Comparison of ENCODE assay signal across 15 cellular contexts in the genomic region with DNA sequence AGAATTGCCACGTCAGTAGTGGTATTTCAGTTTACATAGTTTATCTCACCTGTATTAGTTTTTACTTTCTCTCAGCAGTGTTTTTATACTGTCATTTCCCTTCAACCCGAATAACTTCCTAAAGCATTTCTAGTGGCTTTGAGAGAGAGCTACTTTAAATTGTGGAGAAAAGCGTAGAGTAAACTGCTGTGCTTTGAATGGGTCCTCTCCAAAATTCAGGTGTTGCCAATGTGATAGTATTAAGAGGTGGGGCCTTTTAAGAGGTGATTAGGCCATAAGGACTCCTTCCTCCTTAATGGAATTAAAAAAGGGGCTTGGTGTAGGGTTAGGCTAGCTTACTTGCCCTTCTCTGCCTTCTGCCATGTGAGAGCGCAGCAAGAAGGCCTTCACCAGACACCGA.
A peak's percentile ranks its signal among the peaks of the same experiment; 100 is the strongest.
DNase-seq lines count a peak whose midpoint lies in the region; ATAC-seq and TF ChIP-seq lines count a peak whose summit lies in the region.
"Had no signal": no experiment of that assay in that cellular context is flagged by ENCODE, and none has a peak within 500 bp of the region (broad histone marks: within the 10 kb centered on the region; RNA-seq: fewer than 3 reads in every experiment).

No MANE protein-coding gene starts in this region.

- no peaks in the 10 kb centered on the region for H3K4me1 Mint-ChIP-seq in H9
- no peaks in the 10 kb centered on the region for H3K4me1 Mint-ChIP-seq in activated CD8-positive, alpha-beta T cell treated with anti-CD3 and anti-CD28 coated beads, Interleukin-2, amount 10 ng/mL, durations not matched to agents 7 days and 5 days (ENCODE audit: low read depth)

- H2BK120ac ChIP-seq in H9 (ENCODE audit: low read depth, low read length, poor library complexity, severe bottlenecking), result no peak overlapping the region
- H2BK120ac ChIP-seq in mesendoderm (ENCODE audit: low read depth, low read length), result no peak overlapping the region

- no peak overlapping the region for H3K4me3 Mint-ChIP-seq in H9
- H3K4me3 Mint-ChIP-seq in activated CD8-positive, alpha-beta T cell treated with anti-CD3 and anti-CD28 coated beads, Interleukin-2, amount 10 ng/mL, durations not matched to agents 7 days and 5 days, result no peak overlapping the region
- H3K4me3 Mint-ChIP-seq: CD8-positive, alpha-beta T cell had no signal

- no peak overlapping the region for H3K27ac ChIP-seq in H9 (ENCODE audit: insufficient read length, low read depth, low read length)
- H3K27ac ChIP-seq in OCI-LY7 (ENCODE audit: low read depth, low read length, poor library complexity, severe bottlenecking), result peak overlapping the region; percentile 37
- no peak overlapping the region for H3K27ac ChIP-seq in mesendoderm (ENCODE audit: low read depth, low read length)
- H3K27ac ChIP-seq in upper lobe of right lung, result no peak overlapping the region
- H3K27ac ChIP-seq in dorsolateral prefrontal cortex, result no peak overlapping the region
- H3K27ac ChIP-seq: BLaER1 treated with 17β-estradiol and CSF1 and Interleukin-3, amounts not matched to agents 10 nM and 100 nM; GM23248 had no signal

- POLR2A ChIA-PET in OCI-LY7 (lab: Charles Lee), result interaction anchor here (0.6 to 1.2 kb wide), 6 partner anchors 9 to 156 kb away, joined by 3 to 8 read pairs (median 3); no protein-coding TSS in a partner anchor
- POLR2A ChIA-PET in activated CD8-positive, alpha-beta T cell treated with anti-CD3 and anti-CD28 coated beads, Interleukin-2, amount 10 ng/mL, durations not matched to agents 7 days and 5 days (lab: Charles Lee), result interaction anchor here (0.7 kb wide), 1 partner anchor 62 kb away, joined by 4 read pairs; no protein-coding TSS in a partner anchor

- H3K36me3 ChIP-seq in OCI-LY7 (ENCODE audit: insufficient read depth, low read length), result peaks cover 45% of the 10 kb centered on the region
- no peaks in the 10 kb centered on the region for H3K36me3 ChIP-seq in mesendoderm (ENCODE audit: control insufficient read depth, insufficient read depth, low read length)
- no peaks in the 10 kb centered on the region for H3K36me3 ChIP-seq in upper lobe of right lung

- H3K9me3 ChIP-seq in H9 (ENCODE audit: control insufficient read depth, low read depth, low read length) (no peaks in the 10 kb centered on the region), OCI-LY7 (ENCODE audit: low read length) (0 out of 2 replicates have a peak, but pooled peaks cover 5% of the 10 kb centered on the region), upper lobe of right lung (no peaks in the 10 kb centered on the region)

- H3K56ac ChIP-seq in H9 (ENCODE audit: insufficient read length, low read depth, low read length) (no peak overlapping the region), mesendoderm (ENCODE audit: low read length) (no peak overlapping the region)

- no peak overlapping the region for H3K14ac ChIP-seq in H9 (ENCODE audit: insufficient read depth, low read length)

- H3K4me2 ChIP-seq in H9 (ENCODE audit: insufficient read depth, insufficient read length, low read length) (no peak overlapping the region), OCI-LY7 (ENCODE audit: low read length) (0 out of 2 replicates have a peak overlapping the region, but pooled peaks have one; percentile 18), mesendoderm (ENCODE audit: low read length) (no peak overlapping the region)
- H3K4me2 ChIP-seq: BLaER1 treated with 17β-estradiol and CSF1 and Interleukin-3, amounts not matched to agents 10 nM and 100 nM had no signal

- H3K79me1 ChIP-seq in H9 (ENCODE audit: insufficient read depth, low read depth, low read length, poor library complexity, severe bottlenecking) (peaks cover 3% of the 10 kb centered on the region), mesendoderm (ENCODE audit: low read length) (no peaks in the 10 kb centered on the region)

- no peak overlapping the region for H2BK12ac ChIP-seq in H9 (ENCODE audit: insufficient read length, low read depth, low read length)

- H4K8ac ChIP-seq in H9 (replicated peaks; ENCODE audit: insufficient read length, low read depth, low read length) (no peak overlapping the region), mesendoderm (ENCODE audit: low read depth, low read length) (no peak overlapping the region)

- DNase-seq in H9 (no peak), OCI-LY7 (ENCODE audit: low spot score) (no peak), mesendoderm (no peak), upper lobe of right lung (no peak), dorsolateral prefrontal cortex (no peak), NCI-H1417 (lab: John Stamatoyannopoulos, UW) (no peak)
- no peak for DNase-seq in activated CD8-positive, alpha-beta T cell treated with anti-CD3 and anti-CD28 coated beads, Interleukin-2, amount 10 ng/mL, durations not matched to agents 7 days and 5 days
- DNase-seq: 8988T; Calu3; CD8-positive, alpha-beta T cell; DMS79 treated with DMSO at 0.1 percent for 48 hours; GM23248; HCEC 1CT had no signal

- H3K23ac ChIP-seq in H9 (ENCODE audit: insufficient read length, low read depth, low read length) (no peak overlapping the region), mesendoderm (ENCODE audit: low read length) (no peak overlapping the region)

- no peak overlapping the region for H4K5ac ChIP-seq in H9 (ENCODE audit: insufficient read length, low read depth, low read length)
- no peak overlapping the region for H4K5ac ChIP-seq in mesendoderm (ENCODE audit: low read length)

- peaks cover 0 to 6% of the 10 kb centered on the region in 2 experiments; a peak in 2 of 5 replicates for H3K9me3 Mint-ChIP-seq in H9
- H3K9me3 Mint-ChIP-seq in activated CD8-positive, alpha-beta T cell treated with anti-CD3 and anti-CD28 coated beads, Interleukin-2, amount 10 ng/mL, durations not matched to agents 7 days and 5 days (ENCODE audit: insufficient read depth), result no peaks in the 10 kb centered on the region

- H3K4me3 ChIP-seq in OCI-LY7 (ENCODE audit: low read depth, low read length, poor library complexity, severe bottlenecking), result no peak overlapping the region
- H3K4me3 ChIP-seq in mesendoderm (ENCODE audit: low read length), result no peak overlapping the region
- no peak overlapping the region for H3K4me3 ChIP-seq in upper lobe of right lung
- no peak overlapping the region for H3K4me3 ChIP-seq in dorsolateral prefrontal cortex
- H3K4me3 ChIP-seq: BLaER1 treated with 17β-estradiol and CSF1 and Interleukin-3, amounts not matched to agents 10 nM and 100 nM; GM12878; GM23248 had no signal

- H3K18ac ChIP-seq in H9 (ENCODE audit: insufficient read length, low read depth, low read length), result no peak overlapping the region
- no peak overlapping the region for H3K18ac ChIP-seq in mesendoderm (ENCODE audit: low read length)

- H3K23me2 ChIP-seq in H9 (ENCODE audit: insufficient read length, low read depth, low read length, poor library complexity, severe bottlenecking), result no peaks in the 10 kb centered on the region

- H3K36me3 Mint-ChIP-seq in H9 (ENCODE audit: insufficient read depth in 1 of 3, low read depth in 3 of 3), result peaks cover 12 to 33% (median 21%) of the 10 kb centered on the region in 3 experiments; a peak in 6 of 7 replicates
- peaks cover 25% of the 10 kb centered on the region for H3K36me3 Mint-ChIP-seq in activated CD8-positive, alpha-beta T cell treated with anti-CD3 and anti-CD28 coated beads, Interleukin-2, amount 10 ng/mL, durations not matched to agents 7 days and 5 days (ENCODE audit: low read depth)

- H3K4me1 ChIP-seq in H9 (ENCODE audit: insufficient read depth, low read length), result no peaks in the 10 kb centered on the region
- peaks cover 31% of the 10 kb centered on the region for H3K4me1 ChIP-seq in OCI-LY7 (ENCODE audit: insufficient read depth, low read length, poor library complexity, severe bottlenecking)
- no peaks in the 10 kb centered on the region for H3K4me1 ChIP-seq in mesendoderm (ENCODE audit: control insufficient read depth, low read depth, low read length)
- peaks cover 4% of the 10 kb centered on the region for H3K4me1 ChIP-seq in upper lobe of right lung
- H3K4me1 ChIP-seq: BLaER1 treated with 17β-estradiol and CSF1 and Interleukin-3, amounts not matched to agents 10 nM and 100 nM had no signal

- H3K27me3 Mint-ChIP-seq in H9 (ENCODE audit: low read depth), result no peaks in the 10 kb centered on the region
- H3K27me3 Mint-ChIP-seq in activated CD8-positive, alpha-beta T cell treated with anti-CD3 and anti-CD28 coated beads, Interleukin-2, amount 10 ng/mL, durations not matched to agents 7 days and 5 days (ENCODE audit: low read depth), result no peaks in the 10 kb centered on the region

- H4K20me1 ChIP-seq in H9 (ENCODE audit: control insufficient read depth, insufficient read depth, insufficient read length) (no peaks in the 10 kb centered on the region), OCI-LY7 (ENCODE audit: insufficient read depth, low read length) (no peaks in the 10 kb centered on the region)

- H3K4ac ChIP-seq in H9 (ENCODE audit: low read depth, low read length) (no peak overlapping the region), mesendoderm (ENCODE audit: low read depth, low read length) (peak overlapping the region; percentile 16)

- H3K27me3 ChIP-seq in H9 (ENCODE audit: insufficient read depth, low read length), result no peaks in the 10 kb centered on the region
- no peaks in the 10 kb centered on the region for H3K27me3 ChIP-seq in mesendoderm (ENCODE audit: insufficient read depth, low read length, poor library complexity)
- no peaks in the 10 kb centered on the region for H3K27me3 ChIP-seq in upper lobe of right lung
- H3K27me3 ChIP-seq in dorsolateral prefrontal cortex, result no peaks in the 10 kb centered on the region
- H3K27me3 ChIP-seq: BLaER1 treated with 17β-estradiol and CSF1 and Interleukin-3, amounts not matched to agents 10 nM and 100 nM had no signal

- H4K91ac ChIP-seq in H9 (ENCODE audit: insufficient read length, low read depth, low read length), result no peak overlapping the region

- H3K27ac Mint-ChIP-seq in H9, result peak overlapping the region in 2 of 3 experiments; percentile 49 to 76; a peak in 2 of 7 replicates
- no peak overlapping the region for H3K27ac Mint-ChIP-seq in activated CD8-positive, alpha-beta T cell treated with anti-CD3 and anti-CD28 coated beads, Interleukin-2, amount 10 ng/mL, durations not matched to agents 7 days and 5 days
- H3K27ac Mint-ChIP-seq: CD8-positive, alpha-beta T cell had no signal

- H3K79me2 ChIP-seq in H9 (ENCODE audit: insufficient read depth, low read length) (no peaks in the 10 kb centered on the region), OCI-LY7 (ENCODE audit: insufficient read depth, low read depth, low read length) (peaks cover 61% of the 10 kb centered on the region), mesendoderm (ENCODE audit: control insufficient read depth, insufficient read depth, low read length) (no peaks in the 10 kb centered on the region)

- no peak overlapping the region for H3T11ph ChIP-seq in H9 (ENCODE audit: low read length)

- no peak overlapping the region for H2BK20ac ChIP-seq in H9 (ENCODE audit: low read depth, low read length, poor library complexity, severe bottlenecking)

- TF ChIP-seq CTCF in H9 (conservative IDR thresholded peaks at IDR 0.05) (no peak), OCI-LY7 (conservative IDR thresholded peaks at IDR 0.05; ENCODE audit: low read length) (no peak), upper lobe of right lung (IDR thresholded peaks at IDR 0.05) (no peak), dorsolateral prefrontal cortex (IDR thresholded peaks at IDR 0.05 in 54 of 56, conservative IDR thresholded peaks at IDR 0.05 in 2 of 56; ENCODE audit: low read depth in 1 of 56, partially characterized antibody in 56 of 56) (no peak)

- H3K9ac ChIP-seq in H9 (ENCODE audit: extremely low read depth, insufficient read length, low read length), result no peak overlapping the region
- no peak overlapping the region for H3K9ac ChIP-seq in mesendoderm (ENCODE audit: low read length)
- H3K9ac ChIP-seq: BLaER1 treated with 17β-estradiol and CSF1 and Interleukin-3, amounts not matched to agents 10 nM and 100 nM; GM23248 had no signal

- no peak overlapping the region for H2BK15ac ChIP-seq in H9 (ENCODE audit: low read depth, low read length)
- H2BK15ac ChIP-seq in mesendoderm (replicated peaks; ENCODE audit: low read depth), result no peak overlapping the region

- no peaks in the 10 kb centered on the region for H3K9me2 ChIP-seq in OCI-LY7 (ENCODE audit: insufficient read depth, low read length)

- H2AK5ac ChIP-seq in H9 (ENCODE audit: insufficient read length, low read length), result no peak overlapping the region
- H2AK5ac ChIP-seq in mesendoderm (ENCODE audit: low read length), result no peak overlapping the region

- ATAC-seq in upper lobe of right lung, result peak; percentile 55
- ATAC-seq in activated CD8-positive, alpha-beta T cell treated with anti-CD3 and anti-CD28 coated beads, Interleukin-2, amount 10 ng/mL, durations not matched to agents 7 days and 5 days, result no peak
- ATAC-seq: CD8-positive, alpha-beta T cell; GM12878 had no signal

- H2AFZ ChIP-seq in H9 (ENCODE audit: low read length) (no peak overlapping the region), OCI-LY7 (ENCODE audit: low read length) (no peak overlapping the region)
- H2AFZ ChIP-seq: GM23248 had no signal

- no TSS peak for BruUV-seq in OCI-LY7 (replicated peaks; lab: Mats Ljungman, UMichigan)

- no CpG with 5 or more reads among the region's 5 CpGs for WGBS in H9 (ENCODE audit: extremely low coverage, insufficient read length, low lambda C conversion rate)
- WGBS in mesendoderm (ENCODE audit: extremely low coverage, insufficient coverage, low lambda C conversion rate), result no CpG with 5 or more reads among the region's 5 CpGs

- CTCF ChIA-PET in OCI-LY7 (lab: Charles Lee; ENCODE audit: unreplicated experiment), result no interaction called here
- CTCF ChIA-PET in activated CD8-positive, alpha-beta T cell treated with anti-CD3 and anti-CD28 coated beads, Interleukin-2, amount 10 ng/mL, durations not matched to agents 7 days and 5 days (lab: Charles Lee), result interaction anchor here (0.9 to 1.3 kb wide), 2 partner anchors 19 to 95 kb away, joined by 3 to 7 read pairs; no protein-coding TSS in a partner anchor

- H2BK5ac ChIP-seq in H9 (ENCODE audit: insufficient read length, low read length) (no peak overlapping the region), mesendoderm (ENCODE audit: low read length) (no peak overlapping the region)

- intact Hi-C loops in OCI-LY7 (cut with micrococcal nuclease; ENCODE audit: unreplicated experiment), result no loop called here
- intact Hi-C loops in upper lobe of right lung (cut with DNase I), result no loop called here
- intact Hi-C loops in dorsolateral prefrontal cortex (cut with DNase I), result no loop called here
